26 cellular contexts compared by ENCODE assay signal in genomic region chr10:49791100-49791499, GRCh38. TPM values are rescaled to one million over a fixed set of nuclear protein-coding genes. Genes with fewer than 3 reads are reported as not detected.
"Had no signal": no experiment of that assay in that cellular context is flagged by ENCODE, and none has a peak within 500 bp of the region (broad histone marks: within the 10 kb centered on the region; RNA-seq: fewer than 3 reads in every experiment).

No MANE protein-coding gene starts in this region.

- H3K9me3 Mint-ChIP-seq: activated CD4-positive, alpha-beta memory T cell treated with anti-CD3 and anti-CD28 coated beads, Interleukin-2, amount 10 ng/mL, durations not matched to agents 7 days and 5 days; activated naive CD4-positive, alpha-beta T cell treated with anti-CD3 and anti-CD28 coated beads, Interleukin-2, amount 10 ng/mL, durations not matched to agents 7 days and 5 days; activated naive CD8-positive, alpha-beta T cell treated with anti-CD3 and anti-CD28 coated beads, Interleukin-2, amount 50 U/mL, for 24 hours; T-helper 1 cell treated with Interleukin-12 subunit alpha and Interleukin-12 subunit beta and Interleukin-4 antibody, amounts not matched to agents 30 μg/mL and 1 μg/mL, for 36 hours; T-helper 2 cell treated with Interferon-gamma antibody and Interleukin-4, amounts not matched to agents 5 μg/mL and 100 μg/mL, for 36 hours had no signal

- H3K4me3 ChIP-seq: SK-N-MC had no signal

- H3K4me3 Mint-ChIP-seq: activated CD4-positive, alpha-beta memory T cell treated with anti-CD3 and anti-CD28 coated beads, Interleukin-2, amount 10 ng/mL, durations not matched to agents 7 days and 5 days; activated CD8-positive, alpha-beta memory T cell treated with anti-CD3 and anti-CD28 coated beads, Interleukin-2, amount 10 ng/mL, durations not matched to agents 7 days and 5 days; activated naive CD4-positive, alpha-beta T cell treated with anti-CD3 and anti-CD28 coated beads, Interleukin-2, amount 10 ng/mL, durations not matched to agents 7 days and 5 days; activated naive CD8-positive, alpha-beta T cell; activated naive CD8-positive, alpha-beta T cell treated with anti-CD3 and anti-CD28 coated beads, Interleukin-2, amount 50 U/mL, for 24 hours; T-helper 1 cell treated with Interleukin-12 subunit alpha and Interleukin-12 subunit beta and Interleukin-4 antibody, amounts not matched to agents 30 μg/mL and 1 μg/mL, for 36 hours; T-helper 2 cell treated with Interferon-gamma antibody and Interleukin-4, amounts not matched to agents 5 μg/mL and 100 μg/mL, for 36 hours had no signal

- H3K27me3 ChIP-seq: brain microvascular endothelial cell had no signal

- ATAC-seq: activated CD8-positive, alpha-beta memory T cell treated with anti-CD3 and anti-CD28 coated beads, Interleukin-2, amount 10 ng/mL, durations not matched to agents 7 days and 5 days; activated naive CD8-positive, alpha-beta T cell treated with anti-CD3 and anti-CD28 coated beads, Interleukin-2, amount 50 U/mL, for 24 hours; PC-3 had no signal

- DNase-seq: activated CD4-positive, alpha-beta memory T cell treated with anti-CD3 and anti-CD28 coated beads, Interleukin-2, amount 10 ng/mL, durations not matched to agents 7 days and 5 days; activated CD4-positive, alpha-beta T cell treated with anti-CD3 and anti-CD28 coated beads for 1 hour; activated CD4-positive, alpha-beta T cell treated with anti-CD3 and anti-CD28 coated beads for 48 hours; activated CD4-positive, CD25-positive, alpha-beta regulatory T cell; activated CD8-positive, alpha-beta memory T cell treated with anti-CD3 and anti-CD28 coated beads for 24 hours; activated CD8-positive, alpha-beta memory T cell treated with anti-CD3 and anti-CD28 coated beads, Interleukin-2, amount 10 ng/mL, durations not matched to agents 7 days and 5 days; activated CD8-positive, alpha-beta memory T cell treated with anti-CD3 and anti-CD28 coated beads, Interleukin-2, amount 50 U/mL, for 48 hours; activated effector memory CD4-positive, alpha-beta T cell treated with Interleukin-2 at 50 U/mL for 16 hours; activated naive CD4-positive, alpha-beta T cell treated with anti-CD3 and anti-CD28 coated beads, Interleukin-2, amount 10 ng/mL, durations not matched to agents 7 days and 5 days; activated naive CD8-positive, alpha-beta T cell treated with anti-CD3 and anti-CD28 coated beads, Interleukin-2, amount 50 U/mL, for 24 hours; activated T-cell treated with anti-CD3 and anti-CD28 coated beads, Interleukin-2, amount 50 U/mL, for 48 hours; aorta; brain microvascular endothelial cell; central memory CD4-positive, alpha-beta T cell; MM.1S; MV-4-11; NCI-H1092; NCI-H1436 treated with DMSO at 0.1 percent for 48 hours; NCI-H1694 treated with DMSO at 0.1 percent for 48 hours; NCI-H524; PC-3; Right ventricle myocardium superior had no signal

- H3K36me3 ChIP-seq: brain microvascular endothelial cell had no signal

- H3K36me3 Mint-ChIP-seq: activated CD8-positive, alpha-beta memory T cell treated with anti-CD3 and anti-CD28 coated beads, Interleukin-2, amount 10 ng/mL, durations not matched to agents 7 days and 5 days; activated naive CD4-positive, alpha-beta T cell treated with anti-CD3 and anti-CD28 coated beads, Interleukin-2, amount 10 ng/mL, durations not matched to agents 7 days and 5 days; activated naive CD8-positive, alpha-beta T cell had no signal

- H3K27ac ChIP-seq: brain microvascular endothelial cell, SK-N-MC had no signal

- H3K27me3 Mint-ChIP-seq: activated CD4-positive, alpha-beta memory T cell treated with anti-CD3 and anti-CD28 coated beads, Interleukin-2, amount 10 ng/mL, durations not matched to agents 7 days and 5 days; activated CD8-positive, alpha-beta memory T cell treated with anti-CD3 and anti-CD28 coated beads, Interleukin-2, amount 10 ng/mL, durations not matched to agents 7 days and 5 days; activated naive CD4-positive, alpha-beta T cell treated with anti-CD3 and anti-CD28 coated beads, Interleukin-2, amount 10 ng/mL, durations not matched to agents 7 days and 5 days; activated naive CD8-positive, alpha-beta T cell treated with anti-CD3 and anti-CD28 coated beads, Interleukin-2, amount 50 U/mL, for 24 hours had no signal

- H3K27ac Mint-ChIP-seq: activated CD4-positive, alpha-beta memory T cell treated with anti-CD3 and anti-CD28 coated beads, Interleukin-2, amount 10 ng/mL, durations not matched to agents 7 days and 5 days; activated CD8-positive, alpha-beta memory T cell treated with anti-CD3 and anti-CD28 coated beads, Interleukin-2, amount 10 ng/mL, durations not matched to agents 7 days and 5 days; activated naive CD4-positive, alpha-beta T cell treated with anti-CD3 and anti-CD28 coated beads, Interleukin-2, amount 10 ng/mL, durations not matched to agents 7 days and 5 days; activated naive CD8-positive, alpha-beta T cell; activated naive CD8-positive, alpha-beta T cell treated with anti-CD3 and anti-CD28 coated beads, Interleukin-2, amount 50 U/mL, for 24 hours; T-helper 1 cell treated with Interleukin-12 subunit alpha and Interleukin-12 subunit beta and Interleukin-4 antibody, amounts not matched to agents 30 μg/mL and 1 μg/mL, for 36 hours; T-helper 2 cell treated with Interferon-gamma antibody and Interleukin-4, amounts not matched to agents 5 μg/mL and 100 μg/mL, for 36 hours had no signal

- H3K4me1 Mint-ChIP-seq: activated CD4-positive, alpha-beta memory T cell treated with anti-CD3 and anti-CD28 coated beads, Interleukin-2, amount 10 ng/mL, durations not matched to agents 7 days and 5 days; activated CD8-positive, alpha-beta memory T cell treated with anti-CD3 and anti-CD28 coated beads, Interleukin-2, amount 10 ng/mL, durations not matched to agents 7 days and 5 days; activated naive CD4-positive, alpha-beta T cell treated with anti-CD3 and anti-CD28 coated beads, Interleukin-2, amount 10 ng/mL, durations not matched to agents 7 days and 5 days; activated naive CD8-positive, alpha-beta T cell treated with anti-CD3 and anti-CD28 coated beads, Interleukin-2, amount 50 U/mL, for 24 hours had no signal

RNA-seq across cellular contexts. Expression of gene OGDHL, which starts 29.0 kb away (rescaled TPM):
- total RNA-seq: activated CD4-positive, alpha-beta memory T cell treated with anti-CD3 and anti-CD28 coated beads, Interleukin-2, amount 10 ng/mL, durations not matched to agents 7 days and 5 days; aorta had no signal
